Comparison of ENCODE assay signal across 17 cellular contexts in the genomic region with DNA sequence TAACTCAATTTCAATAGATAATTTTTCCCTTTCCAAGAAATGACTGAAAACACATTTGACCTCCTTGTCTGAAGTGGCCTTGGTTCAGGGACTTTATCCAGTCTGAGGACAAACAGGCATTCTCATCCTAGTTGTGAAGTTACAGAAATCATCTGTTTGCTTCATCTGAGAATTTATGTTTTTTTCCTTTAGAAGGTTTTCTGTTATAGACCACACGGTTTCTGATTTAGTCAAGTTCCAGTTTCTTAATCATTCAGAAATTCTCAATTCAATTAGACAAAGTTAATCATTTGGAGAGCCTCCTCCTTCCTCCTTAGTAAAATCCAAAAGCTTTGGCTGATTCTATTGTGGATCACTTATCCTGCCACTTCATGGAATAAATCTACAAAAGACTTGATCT.
DNase-seq lines count a peak whose midpoint lies in the region; ATAC-seq lines count a peak whose summit lies in the region.
"Had no signal": no experiment of that assay in that cellular context is flagged by ENCODE, and none has a peak within 500 bp of the region (broad histone marks: within the 10 kb centered on the region; RNA-seq: fewer than 3 reads in every experiment).

No MANE protein-coding gene starts in this region.

- intact Hi-C loops in Right ventricle myocardium inferior (cut with DNase I) = no loop called here

- peak overlapping the region; percentile 39 for H3K4me3 Mint-ChIP-seq in activated T-cell treated with anti-CD3 and anti-CD28 coated beads, Interleukin-2, amount 50 U/mL, for 4 hours
- H3K4me3 Mint-ChIP-seq in central memory CD8-positive, alpha-beta T cell = no peak overlapping the region

- peaks cover 3% of the 10 kb centered on the region for H3K36me3 Mint-ChIP-seq in activated T-cell treated with anti-CD3 and anti-CD28 coated beads, Interleukin-2, amount 50 U/mL, for 4 hours (ENCODE audit: insufficient read depth)
- H3K36me3 Mint-ChIP-seq in central memory CD8-positive, alpha-beta T cell (ENCODE audit: insufficient read depth) = no peaks in the 10 kb centered on the region

- H3K27me3 Mint-ChIP-seq in activated T-cell treated with anti-CD3 and anti-CD28 coated beads, Interleukin-2, amount 50 U/mL, for 4 hours (ENCODE audit: low read depth) = no peaks in the 10 kb centered on the region
- no peaks in the 10 kb centered on the region for H3K27me3 Mint-ChIP-seq in central memory CD8-positive, alpha-beta T cell

- H3K27ac Mint-ChIP-seq in central memory CD8-positive, alpha-beta T cell (ENCODE audit: low read depth) = peak overlapping the region; percentile 33

- no peak for DNase-seq in activated T-cell treated with anti-CD3 and anti-CD28 coated beads, Interleukin-2, amount 50 U/mL, for 4 hours
- DNase-seq in activated T-cell treated with anti-CD3 and anti-CD28 coated beads for 4 hours (no peak), Right ventricle myocardium inferior (ENCODE audit: missing footprints) (no peak), nucleus accumbens (lab: John Stamatoyannopoulos, UW) (no peak)
- no peak for DNase-seq in central memory CD8-positive, alpha-beta T cell (ENCODE audit: low spot score in 2 of 2)
- DNase-seq: ACHN; activated CD4-positive, alpha-beta T cell treated with anti-CD3 and anti-CD28 coated beads for 48 hours; DMS153; NCI-H1048; NCI-H446; stimulated activated CD4-positive, alpha-beta T cell treated with anti-CD3 and anti-CD28 coated beads, Interleukin-1b, Interleukin-23, amount 100 ng/mL, for 48 hours; SW 1271 had no signal

- H3K4me1 Mint-ChIP-seq in activated T-cell treated with anti-CD3 and anti-CD28 coated beads, Interleukin-2, amount 50 U/mL, for 4 hours (ENCODE audit: low read depth) = peaks cover 62% of the 10 kb centered on the region
- H3K4me1 Mint-ChIP-seq in central memory CD8-positive, alpha-beta T cell = peaks cover 57% of the 10 kb centered on the region

- H3K9me3 Mint-ChIP-seq in activated T-cell treated with anti-CD3 and anti-CD28 coated beads, Interleukin-2, amount 50 U/mL, for 4 hours = no peaks in the 10 kb centered on the region
- H3K9me3 Mint-ChIP-seq in central memory CD8-positive, alpha-beta T cell = no peaks in the 10 kb centered on the region

- peak; percentile 31 to 33 for ATAC-seq in activated T-cell treated with anti-CD3 and anti-CD28 coated beads, Interleukin-2, amount 50 U/mL, for 4 hours
- peak; percentile 48 for ATAC-seq in GM21576 (IDR thresholded peaks at IDR 0.05; ENCODE audit: unreplicated experiment)
- ATAC-seq in HG03342 (IDR thresholded peaks at IDR 0.05; ENCODE audit: unreplicated experiment) = peak; percentile 41
- no peak for ATAC-seq in central memory CD8-positive, alpha-beta T cell (replicated peaks; ENCODE audit: extremely low read depth, poor library complexity, severe bottlenecking)
- no peak for ATAC-seq in GM19324 (IDR thresholded peaks at IDR 0.05; ENCODE audit: low FRiP score, unreplicated experiment)
- ATAC-seq in Right ventricle myocardium inferior = no peak
- ATAC-seq: esophagus mucosa, left lobe of liver had no signal

Comparison
In these comparisons a context has a peak if more than half of its experiments do, and no peak if none do; other contexts are left out.
1. ATAC-seq: peak in activated T-cell treated with anti-CD3 and anti-CD28 coated beads, Interleukin-2, amount 50 U/mL, for 4 hours (2 of 2), GM21576 (single experiment) and HG03342 (single experiment); none in central memory CD8-positive, alpha-beta T cell (single experiment), GM19324 (single experiment) and Right ventricle myocardium inferior (single experiment).